8 cellular contexts compared by ENCODE assay signal in the genomic region with DNA sequence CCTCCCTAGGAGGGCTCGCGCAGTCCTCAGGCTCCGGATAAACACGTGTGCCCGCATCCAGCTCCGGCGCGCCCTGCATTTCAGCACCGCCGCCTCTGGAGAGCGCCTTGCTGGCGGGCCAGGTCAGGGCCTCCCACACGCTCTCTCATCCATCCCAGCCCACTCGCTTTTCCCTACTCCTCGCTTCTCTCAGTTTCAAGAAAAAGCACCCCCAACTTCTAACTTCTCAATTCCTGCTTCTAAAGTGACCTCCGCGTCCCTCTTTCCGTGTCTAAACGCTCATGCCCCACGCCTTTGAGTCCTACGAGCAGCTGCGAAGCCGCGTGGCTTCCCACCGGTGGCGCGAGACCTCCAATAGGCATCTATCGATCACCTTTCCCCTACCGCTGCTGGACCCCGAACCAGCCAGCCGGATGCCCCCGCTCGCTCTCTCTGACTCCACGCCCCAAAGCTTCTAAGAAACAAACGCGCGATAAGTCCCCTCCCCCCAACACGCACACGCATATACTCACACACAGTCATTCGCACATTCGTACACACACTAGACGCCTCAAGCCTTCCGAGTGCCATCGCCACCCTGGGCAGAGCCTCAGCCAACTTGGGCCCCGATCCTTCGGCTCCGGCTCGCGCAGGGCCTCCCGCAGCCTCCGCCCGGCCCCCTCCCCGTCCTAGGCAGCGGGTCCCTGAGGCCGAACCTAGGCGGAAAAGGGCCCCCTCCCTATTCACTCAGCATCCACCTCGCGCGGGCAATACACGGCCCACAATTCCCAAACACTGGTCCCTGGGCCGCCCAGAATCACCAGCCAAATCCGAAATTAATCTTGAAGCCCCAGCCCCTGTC. TPM values are rescaled to one million over a fixed set of nuclear protein-coding genes. Genes with fewer than 3 reads are reported as not detected.
DNase-seq lines count a peak whose midpoint lies in the region; ATAC-seq and TF ChIP-seq lines count a peak whose summit lies in the region.

No MANE protein-coding gene starts in this region.

- DNase-seq in Ammon's horn (ENCODE audit: low spot score) (peak; percentile 59), LHCN-M2 (ENCODE audit: low read depth) (peak; percentile 26), activated B cell treated with CpG ODN at 0.5 μM for 24 hours (no peak), dorsolateral prefrontal cortex (peak; percentile 40 to 80 (median 70)), left lung (peak; percentile 54 to 87)
- DNase-seq in stimulated activated CD4-positive, alpha-beta T cell treated with anti-CD3 and anti-CD28 coated beads, Interleukin-1b, Interleukin-23, amount 100 ng/mL, for 48 hours = peak; percentile 22

- POLR2A ChIA-PET in activated B cell treated with CpG ODN at 0.5 μM for 24 hours (lab: Charles Lee) = no interaction called here

- intact Hi-C loops in activated B cell treated with CpG ODN at 0.5 μM for 24 hours (cut with micrococcal nuclease) = no loop called here
- intact Hi-C loops in dorsolateral prefrontal cortex (cut with DNase I) = loop anchor here in 1 of 2 donors (5.0 kb wide), 1 partner anchor 55 kb away; a partner anchor contains a TSS
- intact Hi-C loops in left lung (cut with DNase I) = no loop called here

- H3K9me3 ChIP-seq in left lung = no peaks in the 10 kb centered on the region

- no peaks in the 10 kb centered on the region for H3K9me3 Mint-ChIP-seq in activated B cell treated with CpG ODN at 0.5 μM for 24 hours

- H3K4me1 ChIP-seq in left lung = peaks cover 10 to 19% of the 10 kb centered on the region in 2 donors

- H3K27ac ChIP-seq in dorsolateral prefrontal cortex = peak overlapping the region in 35 of 59 donors; percentile 7 to 83 (median 64)
- no peak overlapping the region for H3K27ac ChIP-seq in left lung

- no peaks in the 10 kb centered on the region for H3K36me3 Mint-ChIP-seq in activated B cell treated with CpG ODN at 0.5 μM for 24 hours (ENCODE audit: low read depth)

- peaks cover 27% of the 10 kb centered on the region for H3K4me1 Mint-ChIP-seq in activated B cell treated with CpG ODN at 0.5 μM for 24 hours

- H3K4me3 ChIP-seq in dorsolateral prefrontal cortex (peak overlapping the region; percentile 42 to 82 (median 67)), left lung (peak overlapping the region in 1 of 2 donors; percentile 19)

- H3K27ac Mint-ChIP-seq in activated B cell treated with CpG ODN at 0.5 μM for 24 hours = no peak overlapping the region

- ATAC-seq in activated B cell treated with CpG ODN at 0.5 μM for 24 hours (ENCODE audit: low read depth) (no peak), left lung (peak; percentile 97), GM18511 (IDR thresholded peaks at IDR 0.05; ENCODE audit: unreplicated experiment) (no peak), HG02852 (IDR thresholded peaks at IDR 0.05; ENCODE audit: unreplicated experiment) (no peak)

- H3K4me3 Mint-ChIP-seq in activated B cell treated with CpG ODN at 0.5 μM for 24 hours = peak overlapping the region; percentile 44

- H3K36me3 ChIP-seq in left lung = no peaks in the 10 kb centered on the region

- H3K27me3 Mint-ChIP-seq in activated B cell treated with CpG ODN at 0.5 μM for 24 hours = peaks cover 49% of the 10 kb centered on the region

- CTCF ChIA-PET in activated B cell treated with CpG ODN at 0.5 μM for 24 hours (lab: Charles Lee) = no interaction called here

- no peak for TF ChIP-seq CTCF in activated B cell treated with CpG ODN at 0.5 μM for 24 hours (IDR thresholded peaks at IDR 0.05)
- TF ChIP-seq CTCF in dorsolateral prefrontal cortex (IDR thresholded peaks at IDR 0.05 in 54 of 56, conservative IDR thresholded peaks at IDR 0.05 in 2 of 56; ENCODE audit: low read depth in 1 of 56, partially characterized antibody in 56 of 56) = peak in 12 of 56 donors; percentile 7 to 23 (median 18)
- TF ChIP-seq CTCF in left lung (IDR thresholded peaks at IDR 0.05) = no peak

- H3K27me3 ChIP-seq in dorsolateral prefrontal cortex (peaks cover 0 to 15% (median 0%) of the 10 kb centered on the region in 45 donors), left lung (peaks cover 39 to 92% of the 10 kb centered on the region in 2 donors)

RNA-seq across cellular contexts. Expression of a gene that starts 1.1 kb away (rescaled TPM):
- total RNA-seq in LHCN-M2 (2014; rRNA removed) = 1.3 and 2.4 TPM in 2 replicates
- 3.3 TPM for polyA plus RNA-seq in LHCN-M2 (2012)
- total RNA-seq in activated B cell treated with CpG ODN at 0.5 μM for 24 hours = not detected in 2 replicates
- total RNA-seq in dorsolateral prefrontal cortex = 100 to 1,000 TPM in 108 of 120 experiments, 10 to 100 TPM in 12; 50.1 to 249 (median 173) TPM
- total RNA-seq in left lung = 1 to 10 TPM; 1.1 to 1.5 TPM

RNA-seq across cellular contexts. Expression of a gene that starts 55.2 kb away (rescaled TPM):
- 18.8 and 30.1 TPM in 2 replicates for total RNA-seq in LHCN-M2 (2014; rRNA removed)
- polyA plus RNA-seq in LHCN-M2 (2012) = 19.9 TPM
- total RNA-seq in activated B cell treated with CpG ODN at 0.5 μM for 24 hours = 79.4 and 83.5 TPM in 2 replicates
- 100 to 1,000 TPM in 3 of 120 experiments, 10 to 100 TPM in 117; 56.7 to 110 (median 76.0) TPM for total RNA-seq in dorsolateral prefrontal cortex
- 10 to 100 TPM; 49.6 to 65.5 TPM for total RNA-seq in left lung

Comparison
In these comparisons a context has a peak if more than half of its experiments do, and no peak if none do; other contexts are left out.
1. H3K27ac ChIP-seq: peak in dorsolateral prefrontal cortex (35 of 59); none in left lung (0 of 2).
2. RNA of a gene that starts 1.1 kb away (total RNA-seq): 50.1 to 249 TPM in dorsolateral prefrontal cortex; 1.1 to 1.5 TPM in left lung, 1.3 to 2.4 TPM in LHCN-M2 and not detected in activated B cell treated with CpG ODN at 0.5 μM for 24 hours; every median in the first group is over 10 times any median in the second.